Comparison of ENCODE assay signal across 33 cellular contexts in the genomic region with DNA sequence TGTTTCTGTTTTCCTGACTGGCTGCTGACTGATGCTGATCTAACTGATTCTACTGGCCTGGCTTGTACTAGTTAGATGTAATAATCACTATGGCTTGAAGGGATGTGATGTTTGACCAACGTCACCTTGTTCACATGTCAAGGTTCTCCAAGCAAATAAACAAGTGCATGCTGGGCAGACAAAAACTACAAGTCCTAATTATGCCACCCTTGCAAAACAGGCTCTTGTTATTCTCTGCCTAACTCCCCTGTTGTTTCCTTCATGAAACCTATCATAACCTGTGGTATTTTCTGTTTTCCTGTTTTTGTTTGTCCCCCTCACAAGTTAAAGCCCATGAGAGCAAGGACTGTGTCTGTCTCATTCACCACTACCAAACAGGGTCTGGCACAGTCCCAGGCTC.
"Had no signal": no experiment of that assay in that cellular context is flagged by ENCODE, and none has a peak within 500 bp of the region (broad histone marks: within the 10 kb centered on the region; RNA-seq: fewer than 3 reads in every experiment).

No MANE protein-coding gene starts in this region.

- H3K4me1 ChIP-seq: adrenal gland, body of pancreas, breast epithelium had no signal

- H3K27ac ChIP-seq: adrenal gland, body of pancreas, brain microvascular endothelial cell, breast epithelium, VCaP had no signal

- H3K4me3 ChIP-seq: adrenal gland, body of pancreas, breast epithelium had no signal

- H3K36me3 ChIP-seq: adrenal gland, brain microvascular endothelial cell, breast epithelium had no signal

- ATAC-seq: activated CD8-positive, alpha-beta T cell treated with anti-CD3 and anti-CD28 coated beads for 36 hours; activated naive CD4-positive, alpha-beta T cell treated with anti-CD3 and anti-CD28 coated beads, Interleukin-2, amount 50 U/mL, for 72 hours; activated T-cell treated with anti-CD3 and anti-CD28 coated beads, Interleukin-2, amount 50 U/mL, for 4 hours; activated T-cell treated with anti-CD3 and anti-CD28 coated beads, Interleukin-2, amount 50 U/mL, for 72 hours; activated T-helper 17 cell treated with anti-CD3 and anti-CD28 coated beads, Interleukin-2, amount 50 U/mL, for 72 hours; body of pancreas had no signal

- FAIRE-seq: astrocyte, TTC549 had no signal

- H3K9me3 ChIP-seq: adrenal gland, body of pancreas, breast epithelium had no signal

- DNase-seq: activated B cell treated with CpG ODN at 0.5 μM for 24 hours; activated CD4-positive, alpha-beta memory T cell treated with anti-CD3 and anti-CD28 coated beads for 36 hours; activated CD4-positive, alpha-beta T cell treated with anti-CD3 and anti-CD28 coated beads for 4 hours; activated CD4-positive, alpha-beta T cell treated with anti-CD3 and anti-CD28 coated beads, Interleukin-2, amount 10 ng/mL, durations not matched to agents 24 days and 14 days; activated CD4-positive, alpha-beta T cell treated with anti-CD3 and anti-CD28 coated beads, Interleukin-2, amount 50 U/mL, for 1 hour; activated CD4-positive, alpha-beta T cell treated with anti-CD3 and anti-CD28 coated beads, Interleukin-2, amount 50 U/mL, for 4 hours; activated CD4-positive, CD25-positive, alpha-beta regulatory T cell treated with anti-CD3 and anti-CD28 coated beads, Interleukin-2, amount 50 U/mL, for 72 hours; activated CD8-positive, alpha-beta memory T cell treated with anti-CD3 and anti-CD28 coated beads, Interleukin-2, amount 50 U/mL, for 4 hours; activated CD8-positive, alpha-beta T cell treated with anti-CD3 and anti-CD28 coated beads for 36 hours; activated effector memory CD4-positive, alpha-beta T cell treated with anti-CD3 and anti-CD28 coated beads, Interleukin-2, amount 50 U/mL, for 16 hours; activated gamma-delta T cell treated with Interleukin-2 at 50 U/mL for 16 hours; activated naive CD4-positive, alpha-beta T cell; activated naive CD4-positive, alpha-beta T cell treated with anti-CD3 and anti-CD28 coated beads, Interleukin-2, amount 50 U/mL, for 16 hours; activated naive CD8-positive, alpha-beta T cell treated with anti-CD3 and anti-CD28 coated beads for 36 hours; activated T-cell treated with anti-CD3 and anti-CD28 coated beads for 4 hours; activated T-cell treated with anti-CD3 and anti-CD28 coated beads, Interleukin-2, amount 50 U/mL, for 1 hour; activated T-cell treated with anti-CD3 and anti-CD28 coated beads, Interleukin-2, amount 50 U/mL, for 4 hours; activated T-cell treated with anti-CD3 and anti-CD28 coated beads, Interleukin-2, amount 50 U/mL, for 72 hours; adrenal gland; amniotic stem cell; aorta; body of pancreas; brain microvascular endothelial cell; central memory CD4-positive, alpha-beta T cell; T-helper 1 cell; T-helper 2 cell; T-helper 9 cell had no signal

- H3K27me3 ChIP-seq: adrenal gland, body of pancreas, brain microvascular endothelial cell, breast epithelium had no signal
